Comparison of ENCODE assay signal across 22 cellular contexts in the genomic region with DNA sequence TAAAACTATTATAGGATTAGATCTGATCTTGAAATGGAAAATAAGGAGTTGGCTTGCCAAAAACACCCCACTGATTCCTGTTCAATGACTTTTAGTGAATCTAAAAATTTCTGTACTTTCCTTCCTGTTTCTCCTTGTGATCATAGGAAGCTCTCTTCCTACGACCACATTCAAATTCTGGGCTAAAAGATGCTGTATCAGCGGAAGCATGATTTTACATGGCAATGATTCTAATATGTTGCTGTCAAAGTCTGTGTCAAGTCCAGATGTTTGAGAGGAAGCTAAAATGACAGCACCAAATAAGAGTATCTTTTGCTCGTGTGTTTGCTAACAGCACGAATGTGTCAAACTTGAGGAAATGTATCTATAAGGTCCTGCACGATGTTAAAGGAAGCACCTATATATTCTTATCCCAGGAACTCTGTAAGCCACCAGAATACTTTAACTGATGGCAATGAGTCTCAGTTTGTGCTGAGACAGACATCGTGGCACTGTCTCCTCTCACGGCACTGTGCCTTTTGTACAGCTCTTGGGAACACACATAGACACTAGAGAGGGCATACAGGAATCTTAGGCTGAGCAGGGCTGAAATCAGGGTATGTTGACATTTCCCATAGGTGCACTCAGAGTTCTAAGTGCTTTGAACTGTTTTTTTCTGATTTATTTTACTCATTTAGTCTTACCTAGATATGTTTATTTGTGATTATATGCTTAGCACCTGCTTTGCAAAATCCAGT.
"Had no signal": no experiment of that assay in that cellular context is flagged by ENCODE, and none has a peak within 500 bp of the region (broad histone marks: within the 10 kb centered on the region; RNA-seq: fewer than 3 reads in every experiment).

No MANE protein-coding gene starts in this region.

- FAIRE-seq: endometrium, keratinocyte, urothelium cell line had no signal

- H3K4me2 ChIP-seq: neural progenitor cell, smooth muscle cell had no signal

- H3K9ac ChIP-seq: neural progenitor cell had no signal

- H3K4me1 ChIP-seq: left lung, neural progenitor cell, suprapubic skin had no signal

- DNase-seq: effector memory CD4-positive, alpha-beta T cell; glutamatergic neuron; immature natural killer cell; left lung; mesenchymal stem cell; midbrain; nucleus accumbens; ovary; right cardiac atrium; stimulated activated CD4-positive, alpha-beta T cell treated with anti-CD3 and anti-CD28 coated beads, Interleukin-2, amount 100 ng/mL, for 48 hours; stimulated activated naive CD8-positive, alpha-beta T cell treated with anti-CD3 and anti-CD28 coated beads, Interleukin-15, Interleukin-2, amounts not matched to agents 100 U/mL and 50 U/mL, for 24 hours; thyroid gland had no signal

- H2AFZ ChIP-seq: neural progenitor cell had no signal

- ATAC-seq: esophagus mucosa; gastroesophageal sphincter; left lung; natural killer cell treated with Interleukin-12 subunit alpha and Interleukin-12 subunit beta and Interleukin-15 and Interleukin-18, amount 100 ng/mL, for 72 hours; stimulated activated naive CD8-positive, alpha-beta T cell treated with anti-CD3 and anti-CD28 coated beads, Interleukin-15, Interleukin-2, amounts not matched to agents 100 U/mL and 50 U/mL, for 24 hours had no signal

- H3K9me3 ChIP-seq: gastroesophageal sphincter, left lung, ovary, suprapubic skin, thyroid gland had no signal

- H3K27me3 ChIP-seq: gastroesophageal sphincter, left lung, neural progenitor cell, ovary, suprapubic skin, thyroid gland had no signal

- H3K4me3 ChIP-seq: gastroesophageal sphincter, left lung, lung, neural progenitor cell, ovary, smooth muscle cell, suprapubic skin, thyroid gland had no signal

- H3K27ac ChIP-seq: gastroesophageal sphincter, left lung, neural progenitor cell, ovary, suprapubic skin, thyroid gland had no signal

- H3K36me3 ChIP-seq: gastroesophageal sphincter, left lung, neural progenitor cell, ovary, suprapubic skin, thyroid gland had no signal
